ENCODE assay signal across 23 cellular contexts in genomic region chr19:40213882-40214570, GRCh38. TPM values are rescaled to one million over a fixed set of nuclear protein-coding genes. Genes with fewer than 3 reads are reported as not detected.
DNase-seq lines count a peak whose midpoint lies in the region; ATAC-seq and TF ChIP-seq lines count a peak whose summit lies in the region.
"Had no signal": no experiment of that assay in that cellular context is flagged by ENCODE, and none has a peak within 500 bp of the region (broad histone marks: within the 10 kb centered on the region; RNA-seq: fewer than 3 reads in every experiment).

No MANE protein-coding gene starts in this region.

- peak; percentile 14 for ATAC-seq in stimulated activated naive CD8-positive, alpha-beta T cell treated with anti-CD3 and anti-CD28 coated beads, Interleukin-15, amount 100 ng/mL, for 72 hours
- no peak for ATAC-seq in stimulated activated naive CD8-positive, alpha-beta T cell treated with anti-CD3 and anti-CD28 coated beads, Interleukin-15, Interleukin-2, amounts not matched to agents 100 U/mL and 50 U/mL, for 24 hours
- peak; percentile 42 for ATAC-seq in stimulated activated memory B cell treated with anti-CD40 and anti-IgM and Interleukin-4, amounts not matched to agents 10 μg/mL and 1 μg/mL and 100 μg/mL, for 72 hours

- H3K4me1 Mint-ChIP-seq in stimulated activated naive CD8-positive, alpha-beta T cell treated with anti-CD3 and anti-CD28 coated beads, Interleukin-15, amount 100 ng/mL, for 72 hours: peaks cover 21% of the 10 kb centered on the region
- H3K4me1 Mint-ChIP-seq in chondrocyte (ENCODE audit: low read depth): peaks cover 3% of the 10 kb centered on the region
- H3K4me1 Mint-ChIP-seq in stimulated activated memory B cell treated with anti-CD40 and anti-IgM and Interleukin-4, amounts not matched to agents 10 μg/mL and 1 μg/mL and 100 μg/mL, for 72 hours: peaks cover 6% of the 10 kb centered on the region
- H3K4me1 Mint-ChIP-seq: CD14-positive monocyte had no signal

- H3K36me3 Mint-ChIP-seq in chondrocyte (ENCODE audit: low read depth): peaks cover 21% of the 10 kb centered on the region
- peaks cover 40% of the 10 kb centered on the region for H3K36me3 Mint-ChIP-seq in stimulated activated memory B cell treated with anti-CD40 and anti-IgM and Interleukin-4, amounts not matched to agents 10 μg/mL and 1 μg/mL and 100 μg/mL, for 72 hours

- H3K4me1 ChIP-seq in HEK293 (ENCODE audit: control insufficient read depth, insufficient read depth, low read length): peaks cover 6% of the 10 kb centered on the region
- H3K4me1 ChIP-seq: BE2C had no signal

- CTCF ChIA-PET in HEK293 (lab: Yijun Ruan, JAX): no interaction called here

- in situ Hi-C loops in G401 (cut with HindIII; ENCODE audit: low sequenced_read_pairs): no loop called here

- POLR2A ChIA-PET in HEK293 (lab: Yijun Ruan, JAX): no interaction called here

- H3K9me3 Mint-ChIP-seq in stimulated activated naive CD8-positive, alpha-beta T cell treated with anti-CD3 and anti-CD28 coated beads, Interleukin-15, amount 100 ng/mL, for 72 hours: no peaks in the 10 kb centered on the region
- no peaks in the 10 kb centered on the region for H3K9me3 Mint-ChIP-seq in chondrocyte (ENCODE audit: low read depth)
- H3K9me3 Mint-ChIP-seq in stimulated activated memory B cell treated with anti-CD40 and anti-IgM and Interleukin-4, amounts not matched to agents 10 μg/mL and 1 μg/mL and 100 μg/mL, for 72 hours: no peaks in the 10 kb centered on the region
- H3K9me3 Mint-ChIP-seq: CD4-positive, alpha-beta T cell; HFFc6 had no signal

- H3K27ac ChIP-seq in HEK293 (ENCODE audit: extremely low read depth, low read depth, low read length): no peak overlapping the region
- H3K27ac ChIP-seq: 22Rv1; BLaER1 treated with 17β-estradiol and CSF1 and Interleukin-3, amounts not matched to agents 10 nM and 100 nM had no signal

- no peak overlapping the region for H3K4me3 Mint-ChIP-seq in stimulated activated naive CD8-positive, alpha-beta T cell treated with anti-CD3 and anti-CD28 coated beads, Interleukin-15, amount 100 ng/mL, for 72 hours
- no peak overlapping the region for H3K4me3 Mint-ChIP-seq in chondrocyte (ENCODE audit: unreplicated experiment)
- no peak overlapping the region for H3K4me3 Mint-ChIP-seq in stimulated activated memory B cell treated with anti-CD40 and anti-IgM and Interleukin-4, amounts not matched to agents 10 μg/mL and 1 μg/mL and 100 μg/mL, for 72 hours
- H3K4me3 Mint-ChIP-seq: CD14-positive monocyte; CD4-positive, alpha-beta T cell; CD8-positive, alpha-beta memory T cell; HFFc6 had no signal

- TF ChIP-seq CTCF in HEK293 (tag by site-specific recombination; IDR thresholded peaks at IDR 0.05) (no peak), chondrocyte (IDR thresholded peaks at IDR 0.05) (no peak)

- DNase-seq in stimulated activated naive CD8-positive, alpha-beta T cell treated with anti-CD3 and anti-CD28 coated beads, Interleukin-15, amount 100 ng/mL, for 72 hours: no peak
- DNase-seq in stimulated activated naive CD8-positive, alpha-beta T cell treated with anti-CD3 and anti-CD28 coated beads, Interleukin-15, Interleukin-2, amounts not matched to agents 100 U/mL and 50 U/mL, for 24 hours: no peak
- peak; percentile 74 for DNase-seq in chondrocyte (ENCODE audit: low spot score)
- no peak for DNase-seq in G401 (ENCODE audit: low spot score)
- DNase-seq in DMS153 treated with DMSO at 0.1 percent for 48 hours (lab: John Stamatoyannopoulos, UW; ENCODE audit: unreplicated experiment): no peak
- DNase-seq in activated CD4-positive, alpha-beta T cell treated with anti-CD3 and anti-CD28 coated beads for 4 hours: no peak
- DNase-seq: ACHN; AML-193; BE2C; CD4-positive, alpha-beta T cell; CD8-positive, alpha-beta memory T cell; DMS153; DMS79; EL; GF-D8; GOT3; HCEC 1CT; HFFc6 had no signal

- peaks cover 29 to 30% of the 10 kb centered on the region in 2 experiments for H3K36me3 ChIP-seq in HEK293 (ENCODE audit: control insufficient read depth in 2 of 2, insufficient read depth in 1 of 2, low read length in 2 of 2)
- H3K36me3 ChIP-seq: BE2C had no signal

- no peak overlapping the region for H3K4me3 ChIP-seq in HEK293 (ENCODE audit: low read depth, low read length)
- H3K4me3 ChIP-seq: BLaER1 treated with 17β-estradiol and CSF1 and Interleukin-3, amounts not matched to agents 10 nM and 100 nM had no signal

- H3K27ac Mint-ChIP-seq in stimulated activated naive CD8-positive, alpha-beta T cell treated with anti-CD3 and anti-CD28 coated beads, Interleukin-15, amount 100 ng/mL, for 72 hours: no peak overlapping the region
- H3K27ac Mint-ChIP-seq in chondrocyte (ENCODE audit: unreplicated experiment): no peak overlapping the region
- no peak overlapping the region for H3K27ac Mint-ChIP-seq in stimulated activated memory B cell treated with anti-CD40 and anti-IgM and Interleukin-4, amounts not matched to agents 10 μg/mL and 1 μg/mL and 100 μg/mL, for 72 hours
- H3K27ac Mint-ChIP-seq: CD14-positive monocyte; CD4-positive, alpha-beta T cell; CD8-positive, alpha-beta memory T cell; HFFc6 had no signal

- no peaks in the 10 kb centered on the region for H3K9me3 ChIP-seq in HEK293 (ENCODE audit: control insufficient read depth, insufficient read depth, low read depth, low read length)
- H3K9me3 ChIP-seq: BE2C had no signal

- H3K27me3 Mint-ChIP-seq in stimulated activated naive CD8-positive, alpha-beta T cell treated with anti-CD3 and anti-CD28 coated beads, Interleukin-15, amount 100 ng/mL, for 72 hours: peaks cover 33% of the 10 kb centered on the region
- H3K27me3 Mint-ChIP-seq in chondrocyte (ENCODE audit: low read depth): peaks cover 19% of the 10 kb centered on the region
- peaks cover 22% of the 10 kb centered on the region for H3K27me3 Mint-ChIP-seq in stimulated activated memory B cell treated with anti-CD40 and anti-IgM and Interleukin-4, amounts not matched to agents 10 μg/mL and 1 μg/mL and 100 μg/mL, for 72 hours

TF ChIP-seq in HEK293, 187 proteins besides CTCF, POLR2A, EP300 and RAD21:
- TF ChIP-seq ZNF335 (tag by site-specific recombination; conservative IDR thresholded peaks at IDR 0.05) (no peak), ZNF114 (tag by site-specific recombination; IDR thresholded peaks at IDR 0.05) (no peak), ZNF707 (tag by site-specific recombination; IDR thresholded peaks at IDR 0.05) (no peak), ZNF544 (tag by site-specific recombination; IDR thresholded peaks at IDR 0.05) (no peak), ZNF138 (tag by site-specific recombination; IDR thresholded peaks at IDR 0.05; ENCODE audit: borderline replicate concordance) (no peak), ZNF664 (tag by site-specific recombination; IDR thresholded peaks at IDR 0.05) (no peak), GLIS2 (tag by site-specific recombination; IDR thresholded peaks at IDR 0.05) (0 out of 2 replicates have a peak, but pooled peaks have one; percentile 13), RBAK (tag by site-specific recombination; IDR thresholded peaks at IDR 0.05) (no peak), KLF8 (tag by site-specific recombination; IDR thresholded peaks at IDR 0.05) (peak; percentile 53; the same call in 1 of the 2 replicates), INSM2 (tag by site-specific recombination; IDR thresholded peaks at IDR 0.05) (no peak), ZNF266 (tag by site-specific recombination; IDR thresholded peaks at IDR 0.05; ENCODE audit: low read depth) (no peak), ZNF610 (tag by site-specific recombination; IDR thresholded peaks at IDR 0.05; ENCODE audit: borderline replicate concordance) (no peak), ZBTB7A (tag by site-specific recombination; IDR thresholded peaks at IDR 0.05; ENCODE audit: low read depth) (no peak), ZNF2 (tag by site-specific recombination; IDR thresholded peaks at IDR 0.05) (no peak), PRDM6 (tag by site-specific recombination; IDR thresholded peaks at IDR 0.05) (no peak), BCL11B (tag by site-specific recombination; IDR thresholded peaks at IDR 0.05; ENCODE audit: low read depth) (no peak), ZNF211 (tag by site-specific recombination; IDR thresholded peaks at IDR 0.05; ENCODE audit: low read depth) (no peak)

RNA-seq across cellular contexts. Expression of gene TTC9B, which starts 4.2 kb away (rescaled TPM):
- not detected in 3 replicates for total RNA-seq in chondrocyte
- not detected in 2 replicates for total RNA-seq in G401 (2014; rRNA removed; shearing (Covaris generic))
- total RNA-seq: CD4-positive, alpha-beta T cell; CD8-positive, alpha-beta memory T cell; HFFc6 had no signal

RNA-seq across cellular contexts. Expression of gene CCNP, which starts 12.5 kb away (rescaled TPM):
- 0.52 to 0.73 TPM (median 0.59 TPM) in 3 replicates for total RNA-seq in chondrocyte
- not detected in 2 replicates for total RNA-seq in G401 (2014; rRNA removed; shearing (Covaris generic))

RNA-seq across cellular contexts. Expression of gene MAP3K10, which starts 22.8 kb away (rescaled TPM):
- total RNA-seq in chondrocyte: 20.0 to 22.7 TPM (median 21.0 TPM) in 3 replicates
- total RNA-seq in G401 (2014; rRNA removed; shearing (Covaris generic)): 13.8 and 21.7 TPM in 2 replicates
